21 cellular contexts compared by ENCODE assay signal in genomic region chrX:115547448-115547847, GRCh38. TPM values are rescaled to one million over a fixed set of nuclear protein-coding genes. Genes with fewer than 3 reads are reported as not detected.
DNase-seq lines count a peak whose midpoint lies in the region; ATAC-seq and TF ChIP-seq lines count a peak whose summit lies in the region.
"Had no signal": no experiment of that assay in that cellular context is flagged by ENCODE, and none has a peak within 500 bp of the region (broad histone marks: within the 10 kb centered on the region; RNA-seq: fewer than 3 reads in every experiment).

No MANE protein-coding gene starts in this region.

- no peak overlapping the region for H3K4ac ChIP-seq in H9 (ENCODE audit: low read depth, low read length)

- H4K91ac ChIP-seq in H9 (ENCODE audit: insufficient read length, low read depth, low read length): no peak overlapping the region

- no peaks in the 10 kb centered on the region for H3K9me3 Mint-ChIP-seq in H9
- H3K9me3 Mint-ChIP-seq: activated CD4-positive, alpha-beta memory T cell treated with anti-CD3 and anti-CD28 coated beads, Interleukin-2, amount 10 ng/mL, durations not matched to agents 7 days and 5 days; naive B cell had no signal

- no peak overlapping the region for H4K8ac ChIP-seq in H9 (replicated peaks; ENCODE audit: insufficient read length, low read depth, low read length)

- H2BK12ac ChIP-seq in H9 (ENCODE audit: insufficient read length, low read depth, low read length): no peak overlapping the region

- peak; percentile 49 for ATAC-seq in left lobe of liver
- ATAC-seq in GM18517 (IDR thresholded peaks at IDR 0.05; ENCODE audit: unreplicated experiment): no peak
- ATAC-seq in HG03342 (IDR thresholded peaks at IDR 0.05; ENCODE audit: unreplicated experiment): no peak
- no peak for ATAC-seq in GM18511 (IDR thresholded peaks at IDR 0.05; ENCODE audit: unreplicated experiment)

- H3K23me2 ChIP-seq in H9 (ENCODE audit: insufficient read length, low read depth, low read length, poor library complexity, severe bottlenecking): no peaks in the 10 kb centered on the region

- no peaks in the 10 kb centered on the region for H4K20me1 ChIP-seq in H9 (ENCODE audit: control insufficient read depth, insufficient read depth, insufficient read length)
- H4K20me1 ChIP-seq: BLaER1 had no signal

- no peak overlapping the region for H3K4me3 ChIP-seq in BE2C (ENCODE audit: low read depth, low read length)
- H3K4me3 ChIP-seq in astrocyte of the cerebellum (ENCODE audit: low read depth, low read length): no peak overlapping the region
- H3K4me3 ChIP-seq: BLaER1, Peyer's patch, prostate gland, thoracic aorta had no signal

- H3K79me1 ChIP-seq in H9 (ENCODE audit: insufficient read depth, low read depth, low read length, poor library complexity, severe bottlenecking): no peaks in the 10 kb centered on the region

- no peaks in the 10 kb centered on the region for H3K27me3 Mint-ChIP-seq in H9 (ENCODE audit: low read depth)
- H3K27me3 Mint-ChIP-seq: activated CD4-positive, alpha-beta memory T cell treated with anti-CD3 and anti-CD28 coated beads, Interleukin-2, amount 10 ng/mL, durations not matched to agents 7 days and 5 days had no signal

- H3K56ac ChIP-seq in H9 (ENCODE audit: insufficient read length, low read depth, low read length): no peak overlapping the region

- in situ Hi-C loops in astrocyte of the cerebellum (cut with HindIII; ENCODE audit: low sequenced_read_pairs): no loop called here

- no peak overlapping the region for H3K14ac ChIP-seq in H9 (ENCODE audit: insufficient read depth, low read length)

- H2AK5ac ChIP-seq in H9 (ENCODE audit: insufficient read length, low read length): no peak overlapping the region

- H3K9ac ChIP-seq in H9 (ENCODE audit: extremely low read depth, insufficient read length, low read length): no peak overlapping the region
- H3K9ac ChIP-seq: BLaER1 had no signal

- no peak overlapping the region for H3K23ac ChIP-seq in H9 (ENCODE audit: insufficient read length, low read depth, low read length)

- H3K9me3 ChIP-seq in BE2C (no peaks in the 10 kb centered on the region), H9 (ENCODE audit: control insufficient read depth, low read depth, low read length) (no peaks in the 10 kb centered on the region)
- H3K9me3 ChIP-seq: Peyer's patch, prostate gland, thoracic aorta had no signal

- no peak overlapping the region for H2BK20ac ChIP-seq in H9 (ENCODE audit: low read depth, low read length, poor library complexity, severe bottlenecking)

- H2BK15ac ChIP-seq in H9 (ENCODE audit: low read depth, low read length): no peak overlapping the region

- H4K5ac ChIP-seq in H9 (ENCODE audit: insufficient read length, low read depth, low read length): no peak overlapping the region

- H3K4me1 Mint-ChIP-seq in H9: peaks cover 30 to 35% of the 10 kb centered on the region in 2 experiments
- H3K4me1 Mint-ChIP-seq: activated CD4-positive, alpha-beta memory T cell treated with anti-CD3 and anti-CD28 coated beads, Interleukin-2, amount 10 ng/mL, durations not matched to agents 7 days and 5 days; naive B cell had no signal

- no peak overlapping the region for H3K4me3 Mint-ChIP-seq in H9
- H3K4me3 Mint-ChIP-seq: activated CD4-positive, alpha-beta memory T cell treated with anti-CD3 and anti-CD28 coated beads, Interleukin-2, amount 10 ng/mL, durations not matched to agents 7 days and 5 days; naive B cell had no signal

- TF ChIP-seq CTCF in BE2C (IDR thresholded peaks at IDR 0.05; ENCODE audit: low read depth, low read length) (peak; percentile 45), H9 (conservative IDR thresholded peaks at IDR 0.05) (peak; percentile 66), astrocyte of the cerebellum (IDR thresholded peaks at IDR 0.05; ENCODE audit: low read depth, low read length, missing control alignments) (peak; percentile 25)

- no peaks in the 10 kb centered on the region for H3K36me3 ChIP-seq in BE2C
- H3K36me3 ChIP-seq: BLaER1, Peyer's patch, prostate gland, thoracic aorta had no signal

- H3T11ph ChIP-seq in H9 (ENCODE audit: low read length): no peak overlapping the region

- no peaks in the 10 kb centered on the region for H3K79me2 ChIP-seq in H9 (ENCODE audit: insufficient read depth, low read length)

- peak overlapping the region in 1 of 3 experiments; percentile 90; a peak in 1 of 7 replicates for H3K27ac Mint-ChIP-seq in H9
- H3K27ac Mint-ChIP-seq: activated CD4-positive, alpha-beta memory T cell treated with anti-CD3 and anti-CD28 coated beads, Interleukin-2, amount 10 ng/mL, durations not matched to agents 7 days and 5 days; naive B cell had no signal

- no peak overlapping the region for H2AFZ ChIP-seq in H9 (ENCODE audit: low read length)

- H3K4me2 ChIP-seq in H9 (ENCODE audit: insufficient read depth, insufficient read length, low read length): no peak overlapping the region

- DNase-seq in BE2C: no peak
- peak; percentile 44 for DNase-seq in H9
- no peak for DNase-seq in astrocyte of the cerebellum (ENCODE audit: low read depth)
- DNase-seq in left lobe of liver (ENCODE audit: low spot score): no peak
- DNase-seq: activated CD4-positive, alpha-beta memory T cell treated with anti-CD3 and anti-CD28 coated beads, Interleukin-2, amount 10 ng/mL, durations not matched to agents 7 days and 5 days; caudate nucleus; DND-41; effector CD8-positive, alpha-beta T cell; foreskin melanocyte; KG1; naive B cell; NCI-H1105 treated with DMSO at 0.1 percent for 48 hours; NCI-H510A; Peyer's patch; SW 1271 had no signal

- H3K4me1 ChIP-seq in BE2C: no peaks in the 10 kb centered on the region
- H3K4me1 ChIP-seq in H9 (ENCODE audit: insufficient read depth, low read length): no peaks in the 10 kb centered on the region
- H3K4me1 ChIP-seq: Peyer's patch, prostate gland had no signal

- H3K27me3 ChIP-seq in BE2C (no peaks in the 10 kb centered on the region), H9 (ENCODE audit: insufficient read depth, low read length) (no peaks in the 10 kb centered on the region)
- H3K27me3 ChIP-seq: Peyer's patch had no signal

- peaks cover 0 to 5% (median 0%) of the 10 kb centered on the region in 3 experiments; a peak in 3 of 7 replicates for H3K36me3 Mint-ChIP-seq in H9 (ENCODE audit: insufficient read depth in 1 of 3, low read depth in 3 of 3)
- H3K36me3 Mint-ChIP-seq: naive B cell had no signal

- H2BK5ac ChIP-seq in H9 (ENCODE audit: insufficient read length, low read length): no peak overlapping the region

- no CpG with 5 or more reads among the region's 2 CpGs for WGBS in H9 (ENCODE audit: extremely low coverage, insufficient read length, low lambda C conversion rate)

- no peak overlapping the region for H3K18ac ChIP-seq in H9 (ENCODE audit: insufficient read length, low read depth, low read length)

- H2BK120ac ChIP-seq in H9 (ENCODE audit: low read depth, low read length, poor library complexity, severe bottlenecking): no peak overlapping the region

- H3K27ac ChIP-seq in H9 (ENCODE audit: insufficient read length, low read depth, low read length): no peak overlapping the region
- H3K27ac ChIP-seq: BLaER1, Peyer's patch, prostate gland, thoracic aorta had no signal

RNA-seq across cellular contexts. Expression of gene PLS3, which starts 13.5 kb away (rescaled TPM):
- polyA plus RNA-seq in BE2C (2012; ENCODE audit: insufficient read depth, insufficient read length, low read depth): 24.6 TPM
- 315 TPM in 2 replicates for total RNA-seq in H9 (2021)
- total RNA-seq in left lobe of liver: 68.7 TPM
